In genomic region chr7:16420649-16421332, GRCh38 we compare ENCODE assay signal across 8 cellular contexts. TPM values are rescaled to one million over a fixed set of nuclear protein-coding genes. Genes with fewer than 3 reads are reported as not detected.
DNase-seq lines count a peak whose midpoint lies in the region; TF ChIP-seq lines count a peak whose summit lies in the region.

No MANE protein-coding gene starts in this region.

- H3K4me1 ChIP-seq in ES-I3 (ENCODE audit: insufficient read depth, low read length) (peaks cover 7% of the 10 kb centered on the region), MM.1S (ENCODE audit: low read length) (peaks cover 2% of the 10 kb centered on the region; the same call in 1 of the 2 replicates), SJSA1 (replicated peaks) (peaks cover 51% of the 10 kb centered on the region)

- CTCF ChIA-PET in activated naive CD4-positive, alpha-beta T cell treated with anti-CD3 and anti-CD28 coated beads, Interleukin-2, amount 10 ng/mL, durations not matched to agents 7 days and 5 days (lab: Charles Lee), result interaction anchor here (1.0 to 2.4 kb wide), 5 partner anchors 11 to 274 kb away, joined by 3 to 12 read pairs (median 4); no protein-coding TSS in a partner anchor

- TF ChIP-seq CTCF in MM.1S (IDR thresholded peaks at IDR 0.05; ENCODE audit: low read length), result peak; percentile 33

- H3K4me2 ChIP-seq in MM.1S (ENCODE audit: low read depth, low read length), result peak overlapping the region; percentile 98

- no peaks in the 10 kb centered on the region for H4K20me1 ChIP-seq in MM.1S (ENCODE audit: insufficient read depth, low read length)

- peaks cover 31% of the 10 kb centered on the region for H3K4me1 Mint-ChIP-seq in activated naive CD4-positive, alpha-beta T cell treated with anti-CD3 and anti-CD28 coated beads, Interleukin-2, amount 10 ng/mL, durations not matched to agents 7 days and 5 days

- H3K36me3 Mint-ChIP-seq in activated naive CD4-positive, alpha-beta T cell treated with anti-CD3 and anti-CD28 coated beads, Interleukin-2, amount 10 ng/mL, durations not matched to agents 7 days and 5 days, result peaks cover 2% of the 10 kb centered on the region

- H3K79me2 ChIP-seq in MM.1S (ENCODE audit: low read length), result no peaks in the 10 kb centered on the region

- peaks cover 4% of the 10 kb centered on the region; the same call in 1 of the 2 replicates for H3F3A ChIP-seq in MM.1S (ENCODE audit: insufficient read depth, low read length)

- no peaks in the 10 kb centered on the region for H3K9me3 ChIP-seq in ES-I3 (ENCODE audit: control insufficient read depth, insufficient read depth, low read length)
- H3K9me3 ChIP-seq in MM.1S (replicated peaks; ENCODE audit: insufficient read depth, low read length), result no peaks in the 10 kb centered on the region
- H3K9me3 ChIP-seq in SJSA1 (replicated peaks), result no peaks in the 10 kb centered on the region

- H3K27ac Mint-ChIP-seq in activated naive CD4-positive, alpha-beta T cell treated with anti-CD3 and anti-CD28 coated beads, Interleukin-2, amount 10 ng/mL, durations not matched to agents 7 days and 5 days, result peak overlapping the region; percentile 95

- peak overlapping the region; percentile 80 for H2AFZ ChIP-seq in MM.1S (ENCODE audit: low read length)

- peaks cover 7% of the 10 kb centered on the region for H3K9me3 Mint-ChIP-seq in activated naive CD4-positive, alpha-beta T cell treated with anti-CD3 and anti-CD28 coated beads, Interleukin-2, amount 10 ng/mL, durations not matched to agents 7 days and 5 days

- peak overlapping the region; percentile 79 for H3K4me3 Mint-ChIP-seq in activated naive CD4-positive, alpha-beta T cell treated with anti-CD3 and anti-CD28 coated beads, Interleukin-2, amount 10 ng/mL, durations not matched to agents 7 days and 5 days

- peak overlapping the region; percentile 80 for H3K27ac ChIP-seq in MM.1S (ENCODE audit: low read length)
- H3K27ac ChIP-seq in SJSA1, result peak overlapping the region; percentile 89

- peak overlapping the region; percentile 65 for H3K9ac ChIP-seq in ES-I3 (ENCODE audit: low read depth, low read length)
- H3K9ac ChIP-seq in MM.1S (ENCODE audit: low read length), result peak overlapping the region; percentile 66

- no peaks in the 10 kb centered on the region for H3K9me2 ChIP-seq in MM.1S (replicated peaks; ENCODE audit: insufficient read depth, low read length)

- H3K27me3 ChIP-seq in H7 (ENCODE audit: control insufficient read depth, insufficient read depth, low read length) (peaks cover 7% of the 10 kb centered on the region; the same call in 1 of the 2 replicates), MM.1S (replicated peaks; ENCODE audit: insufficient read depth, low read length) (no peaks in the 10 kb centered on the region), SJSA1 (replicated peaks) (no peaks in the 10 kb centered on the region)

- H3K4me3 ChIP-seq in H7 (ENCODE audit: insufficient read depth, low read depth, low read length) (peak overlapping the region; percentile 73), MM.1S (ENCODE audit: low read length) (peak overlapping the region; percentile 60), SJSA1 (peak overlapping the region; percentile 47)

- DNase-seq in H7 (peak; percentile 81), MM.1S (peak; percentile 97), SJSA1 (ENCODE audit: low read depth in 1 of 2, low spot score in 2 of 2) (peak; percentile 88 to 90), globus pallidus (ENCODE audit: low spot score) (peak; percentile 87), nucleus accumbens (lab: John Stamatoyannopoulos, UW) (peak in 54 of 56 donors; percentile 53 to 94 (median 79)), superior temporal gyrus (ENCODE audit: extremely low spot score) (peak; percentile 94)
- DNase-seq in activated naive CD4-positive, alpha-beta T cell treated with anti-CD3 and anti-CD28 coated beads, Interleukin-2, amount 10 ng/mL, durations not matched to agents 7 days and 5 days, result peak; percentile 91

- H3K36me3 ChIP-seq in ES-I3 (ENCODE audit: insufficient read depth, low read length) (no peaks in the 10 kb centered on the region), H7 (replicated peaks; ENCODE audit: control insufficient read depth, insufficient read depth, low read length) (no peaks in the 10 kb centered on the region), MM.1S (replicated peaks; ENCODE audit: insufficient read depth, low read length) (no peaks in the 10 kb centered on the region), SJSA1 (no peaks in the 10 kb centered on the region)

- H3K27me3 Mint-ChIP-seq in activated naive CD4-positive, alpha-beta T cell treated with anti-CD3 and anti-CD28 coated beads, Interleukin-2, amount 10 ng/mL, durations not matched to agents 7 days and 5 days, result no peaks in the 10 kb centered on the region

RNA-seq across cellular contexts. Expression of gene CRPPA, which starts 0.5 kb away (rescaled TPM):
- 0.30 and 0.45 TPM in 2 replicates for total RNA-seq in H7 (2014; rRNA removed; shearing (Covaris generic))
- total RNA-seq in SJSA1 (2014; rRNA removed; shearing (Covaris generic)), result 4.4 and 8.5 TPM in 2 replicates

RNA-seq across cellular contexts. Expression of gene SOSTDC1, which starts 44.7 kb away (rescaled TPM):
- not detected in 2 replicates for total RNA-seq in H7 (2014; rRNA removed; shearing (Covaris generic))
- total RNA-seq in SJSA1 (2014; rRNA removed; shearing (Covaris generic)), result 0.25 and 3.0 TPM in 2 replicates

Comparison
In these comparisons a context has a peak if more than half of its experiments do, and no peak if none do; other contexts are left out.
1. Peak in every context shown above with its lines: DNase-seq, H3K4me3 ChIP-seq and H3K27ac ChIP-seq.